ENCODE assay signal across 1 cellular context in genomic region chr9:85941966-85942912, GRCh38.
TF ChIP-seq lines count a peak whose summit lies in the region.

No MANE protein-coding gene starts in this region.

TF ChIP-seq in K562, 482 proteins besides CTCF, POLR2A, EP300 and RAD21 (continued from another document):
- TF ChIP-seq MGA (IDR thresholded peaks at IDR 0.05) (no peak), ETV1 (tag; conservative IDR thresholded peaks at IDR 0.05; ENCODE audit: low read depth) (no peak), ZNF445 (CRISPR knock-in tag; IDR thresholded peaks at IDR 0.05; ENCODE audit: low read depth) (no peak), NKRF (IDR thresholded peaks at IDR 0.05; ENCODE audit: borderline replicate concordance) (no peak), FUS (optimal IDR thresholded peaks at IDR 0.05; ENCODE audit: low read depth, low read length) (no peak), GATA2 (CRISPR knock-in tag; IDR thresholded peaks at IDR 0.05) (no peak), ZNF449 (CRISPR knock-in tag; IDR thresholded peaks at IDR 0.05) (no peak), TAF7 (tag; IDR thresholded peaks at IDR 0.05) (no peak), SAFB (IDR thresholded peaks at IDR 0.05; ENCODE audit: borderline replicate concordance, low read depth, low read length) (no peak), ZNF639 (CRISPR knock-in tag; conservative IDR thresholded peaks at IDR 0.05 in 1 of 2, IDR thresholded peaks at IDR 0.05 in 1 of 2) (no peak), PPARD (CRISPR knock-in tag; IDR thresholded peaks at IDR 0.05) (no peak), ZNF224 (CRISPR knock-in tag; IDR thresholded peaks at IDR 0.05) (no peak)
